Comparison of ENCODE assay signal across 20 cellular contexts in genomic region chr12:466039-466438, GRCh38. TPM values are rescaled to one million over a fixed set of nuclear protein-coding genes. Genes with fewer than 3 reads are reported as not detected.
A peak's percentile ranks its signal among the peaks of the same experiment; 100 is the strongest.
DNase-seq lines count a peak whose midpoint lies in the region; ATAC-seq and TF ChIP-seq lines count a peak whose summit lies in the region.
"Had no signal": no experiment of that assay in that cellular context is flagged by ENCODE, and none has a peak within 500 bp of the region (broad histone marks: within the 10 kb centered on the region; RNA-seq: fewer than 3 reads in every experiment).

No MANE protein-coding gene starts in this region.

- H3K9me3 ChIP-seq in cardiac muscle cell (ENCODE audit: low read depth), result no peaks in the 10 kb centered on the region
- no peaks in the 10 kb centered on the region for H3K9me3 ChIP-seq in lower lobe of right lung
- no peaks in the 10 kb centered on the region for H3K9me3 ChIP-seq in thoracic aorta

- DNase-seq in SW480 (ENCODE audit: low spot score) (peak; percentile 54), cardiac muscle cell (ENCODE audit: low read depth in 1 of 2, low spot score in 1 of 2) (peak in 1 of 2 donors; percentile 73), lower lobe of right lung (no peak), thoracic aorta (ENCODE audit: low spot score) (no peak), foreskin keratinocyte (no peak), amniotic stem cell (lab: John Stamatoyannopoulos, UW) (no peak), H7 (no peak)
- DNase-seq: activated CD4-positive, alpha-beta T cell treated with anti-CD3 and anti-CD28 coated beads, Interleukin-2, amount 50 U/mL, for 4 hours; activated gamma-delta T cell treated with Interleukin-2 at 50 U/mL for 16 hours; naive B cell; NCI-H1092; NCI-H2029; NCI-H446 treated with DMSO at 0.1 percent for 48 hours; NK-92 treated with Interleukin-12 subunit alpha and Interleukin-12 subunit beta, amount 100 ng/mL, for 24 hours; occipital lobe; stimulated activated CD4-positive, alpha-beta T cell treated with anti-CD3 and anti-CD28 coated beads, Interleukin-12 subunit alpha, Interleukin-12 subunit beta, amount 100 ng/mL, for 4 hours had no signal

- H3K27me3 ChIP-seq in cardiac muscle cell (no peaks in the 10 kb centered on the region), lower lobe of right lung (ENCODE audit: low read depth) (peaks cover 16% of the 10 kb centered on the region), thoracic aorta (replicated peaks; ENCODE audit: insufficient read depth) (no peaks in the 10 kb centered on the region), foreskin keratinocyte (no peaks in the 10 kb centered on the region), H7 (ENCODE audit: control insufficient read depth, insufficient read depth, low read length) (peaks cover 9% of the 10 kb centered on the region)

- no peaks in the 10 kb centered on the region for H3K36me3 ChIP-seq in cardiac muscle cell
- H3K36me3 ChIP-seq in lower lobe of right lung, result no peaks in the 10 kb centered on the region
- H3K36me3 ChIP-seq in thoracic aorta, result no peaks in the 10 kb centered on the region
- H3K36me3 ChIP-seq in H7 (replicated peaks; ENCODE audit: control insufficient read depth, insufficient read depth, low read length), result no peaks in the 10 kb centered on the region; the same call in 1 of the 2 replicates

- H3K27ac ChIP-seq in cardiac muscle cell, result peak overlapping the region; percentile 80
- peak overlapping the region; percentile 67 for H3K27ac ChIP-seq in lower lobe of right lung
- H3K27ac ChIP-seq in thoracic aorta, result peak overlapping the region; percentile 83 to 86
- no peak overlapping the region for H3K27ac ChIP-seq in foreskin keratinocyte
- H3K27ac ChIP-seq: C4-2B, SK-N-MC had no signal

- no peak overlapping the region for H3K4me3 ChIP-seq in cardiac muscle cell
- no peak overlapping the region for H3K4me3 ChIP-seq in lower lobe of right lung
- peak overlapping the region; percentile 38 for H3K4me3 ChIP-seq in thoracic aorta
- H3K4me3 ChIP-seq in H7 (ENCODE audit: insufficient read depth, low read depth, low read length), result no peak overlapping the region
- H3K4me3 ChIP-seq: SK-N-MC had no signal

- intact Hi-C loops in lower lobe of right lung (cut with DNase I), result no loop called here

- peak; percentile 57 to 82 for ATAC-seq in lower lobe of right lung
- no peak for ATAC-seq in thoracic aorta (ENCODE audit: insufficient number of reproducible peaks, low FRiP score, low read depth)
- ATAC-seq in HG03521 (IDR thresholded peaks at IDR 0.05; ENCODE audit: unreplicated experiment), result no peak
- no peak for ATAC-seq in foreskin keratinocyte

- peaks cover 30% of the 10 kb centered on the region for H3K4me1 ChIP-seq in cardiac muscle cell (ENCODE audit: low read depth)
- peaks cover 7% of the 10 kb centered on the region for H3K4me1 ChIP-seq in lower lobe of right lung
- peaks cover 20 to 90% of the 10 kb centered on the region in 2 donors for H3K4me1 ChIP-seq in thoracic aorta (ENCODE audit: control insufficient read depth in 1 of 2, low read depth in 2 of 2)
- peaks cover 2% of the 10 kb centered on the region for H3K4me1 ChIP-seq in foreskin keratinocyte

- TF ChIP-seq CTCF in cardiac muscle cell (IDR thresholded peaks at IDR 0.05; ENCODE audit: low read depth, low read length), result no peak
- no peak for TF ChIP-seq CTCF in lower lobe of right lung (IDR thresholded peaks at IDR 0.05)
- TF ChIP-seq CTCF in thoracic aorta (IDR thresholded peaks at IDR 0.05), result peak; percentile 13
- TF ChIP-seq CTCF in foreskin keratinocyte (conservative IDR thresholded peaks at IDR 0.05), result no peak

RNA-seq across cellular contexts. Expression of gene B4GALNT3, which starts 6.3 kb away (rescaled TPM):
- 38.6 and 39.2 TPM in 2 replicates for total RNA-seq in cardiac muscle cell
- 23.7 and 26.4 TPM in 2 replicates for polyA plus RNA-seq in cardiac muscle cell
- 20.6 TPM for total RNA-seq in lower lobe of right lung
- total RNA-seq in thoracic aorta, result 10 to 100 TPM; 16.8 to 22.3 TPM
- total RNA-seq in foreskin keratinocyte, result 7.3 and 7.7 TPM in 2 replicates
- 3.5 and 4.0 TPM in 2 replicates for polyA plus RNA-seq in foreskin keratinocyte
- 10.9 and 15.5 TPM in 2 replicates for total RNA-seq in H7 (2014; rRNA removed; shearing (Covaris generic))
- total RNA-seq: endothelial cell of umbilical vein had no signal

Comparison
In these comparisons a context has a peak if more than half of its experiments do, and no peak if none do; other contexts are left out.
1. ATAC-seq: peak in lower lobe of right lung (2 of 2); none in thoracic aorta (single experiment), HG03521 (single experiment) and foreskin keratinocyte (single experiment).